ENCODE assay signal across 8 cellular contexts in genomic region chr2:8303322-8303832, GRCh38.
A peak's percentile ranks its signal among the peaks of the same experiment; 100 is the strongest.
DNase-seq lines count a peak whose midpoint lies in the region; ATAC-seq and TF ChIP-seq lines count a peak whose summit lies in the region.

No MANE protein-coding gene starts in this region.

- H3K27ac Mint-ChIP-seq in activated naive CD8-positive, alpha-beta T cell treated with anti-CD3 and anti-CD28 coated beads for 36 hours: peak overlapping the region; percentile 84
- peak overlapping the region; percentile 86 to 90 for H3K27ac Mint-ChIP-seq in natural killer cell treated with Interleukin-12 subunit alpha and Interleukin-12 subunit beta and Interleukin-15 and Interleukin-18, amount 100 ng/mL, for 72 hours

- peaks cover 0 to 6% (median 2%) of the 10 kb centered on the region in 4 donors for H3K4me1 ChIP-seq in tibial nerve

- H4K20me1 ChIP-seq in SU-DHL-6 (ENCODE audit: low read depth, low read length): no peaks in the 10 kb centered on the region

- H3K9me3 ChIP-seq in SU-DHL-6 (ENCODE audit: insufficient read depth, low read length): no peaks in the 10 kb centered on the region
- no peaks in the 10 kb centered on the region for H3K9me3 ChIP-seq in tibial nerve
- H3K9me3 ChIP-seq in MG63: no peaks in the 10 kb centered on the region

- H3K27me3 Mint-ChIP-seq in activated naive CD8-positive, alpha-beta T cell treated with anti-CD3 and anti-CD28 coated beads for 36 hours: peaks cover 47% of the 10 kb centered on the region
- H3K27me3 Mint-ChIP-seq in natural killer cell treated with Interleukin-12 subunit alpha and Interleukin-12 subunit beta and Interleukin-15 and Interleukin-18, amount 100 ng/mL, for 72 hours: no peaks in the 10 kb centered on the region

- peak overlapping the region; percentile 56 for H3K4me3 Mint-ChIP-seq in activated naive CD8-positive, alpha-beta T cell treated with anti-CD3 and anti-CD28 coated beads for 36 hours
- peak overlapping the region; percentile 79 for H3K4me3 Mint-ChIP-seq in natural killer cell treated with Interleukin-12 subunit alpha and Interleukin-12 subunit beta and Interleukin-15 and Interleukin-18, amount 100 ng/mL, for 72 hours

- H3K9me3 Mint-ChIP-seq in activated naive CD8-positive, alpha-beta T cell treated with anti-CD3 and anti-CD28 coated beads for 36 hours: peaks cover 24% of the 10 kb centered on the region
- peaks cover 5% of the 10 kb centered on the region for H3K9me3 Mint-ChIP-seq in natural killer cell treated with Interleukin-12 subunit alpha and Interleukin-12 subunit beta and Interleukin-15 and Interleukin-18, amount 100 ng/mL, for 72 hours

- peak in 1 of 2 donors; percentile 85 for TF ChIP-seq EP300 in tibial nerve (IDR thresholded peaks at IDR 0.05)

- no peaks in the 10 kb centered on the region for H3K79me2 ChIP-seq in SU-DHL-6 (ENCODE audit: insufficient read depth, low read length)

- TF ChIP-seq POLR2A in tibial nerve (IDR thresholded peaks at IDR 0.05): no peak

- H2AFZ ChIP-seq in SU-DHL-6 (ENCODE audit: low read depth, low read length, severe bottlenecking): no peak overlapping the region

- H3F3A ChIP-seq in SU-DHL-6 (ENCODE audit: insufficient read depth): no peaks in the 10 kb centered on the region

- H3K4me2 ChIP-seq in SU-DHL-6 (ENCODE audit: low read depth, low read length, poor library complexity, severe bottlenecking): peak overlapping the region; percentile 19

- H3K27me3 ChIP-seq in SU-DHL-6 (ENCODE audit: low read length): no peaks in the 10 kb centered on the region
- H3K27me3 ChIP-seq in tibial nerve: no peaks in the 10 kb centered on the region
- no peaks in the 10 kb centered on the region for H3K27me3 ChIP-seq in MG63

- peaks cover 51% of the 10 kb centered on the region for H3K4me1 Mint-ChIP-seq in activated naive CD8-positive, alpha-beta T cell treated with anti-CD3 and anti-CD28 coated beads for 36 hours
- peaks cover 84 to 93% of the 10 kb centered on the region in 2 donors for H3K4me1 Mint-ChIP-seq in natural killer cell treated with Interleukin-12 subunit alpha and Interleukin-12 subunit beta and Interleukin-15 and Interleukin-18, amount 100 ng/mL, for 72 hours (ENCODE audit: low read depth in 2 of 2)

- no peaks in the 10 kb centered on the region for H3K36me3 ChIP-seq in SU-DHL-6 (ENCODE audit: low read length)
- no peaks in the 10 kb centered on the region for H3K36me3 ChIP-seq in tibial nerve
- no peaks in the 10 kb centered on the region for H3K36me3 ChIP-seq in MG63

- no peak overlapping the region for H3K4me3 ChIP-seq in SU-DHL-6 (ENCODE audit: insufficient read depth, low read length, poor library complexity, severe bottlenecking)
- H3K4me3 ChIP-seq in tibial nerve: no peak overlapping the region
- no peak overlapping the region for H3K4me3 ChIP-seq in MG63

- no peak overlapping the region for H3K27ac ChIP-seq in SU-DHL-6 (ENCODE audit: low read depth, low read length)
- H3K27ac ChIP-seq in tibial nerve: peak overlapping the region in 3 of 4 donors; percentile 19 to 54 (median 28)

- WGBS in tibial nerve, 2 donors: 60 to 66% methylated on average over 10 of the region's 10 CpGs

- peak; percentile 43 for ATAC-seq in GM18519 (IDR thresholded peaks at IDR 0.05; ENCODE audit: low FRiP score, unreplicated experiment)
- ATAC-seq in HG02970 (IDR thresholded peaks at IDR 0.05; ENCODE audit: low FRiP score, unreplicated experiment): peak; percentile 73
- peak; percentile 85 to 86 for ATAC-seq in natural killer cell treated with Interleukin-12 subunit alpha and Interleukin-12 subunit beta and Interleukin-15 and Interleukin-18, amount 100 ng/mL, for 72 hours

- H3K36me3 Mint-ChIP-seq in activated naive CD8-positive, alpha-beta T cell treated with anti-CD3 and anti-CD28 coated beads for 36 hours: peaks cover 23% of the 10 kb centered on the region
- peaks cover 20% of the 10 kb centered on the region for H3K36me3 Mint-ChIP-seq in natural killer cell treated with Interleukin-12 subunit alpha and Interleukin-12 subunit beta and Interleukin-15 and Interleukin-18, amount 100 ng/mL, for 72 hours

- TF ChIP-seq CTCF in SU-DHL-6 (IDR thresholded peaks at IDR 0.05; ENCODE audit: insufficient read depth, low read length, poor library complexity, severe bottlenecking) (no peak), tibial nerve (IDR thresholded peaks at IDR 0.05) (no peak)

- DNase-seq in activated naive CD8-positive, alpha-beta T cell treated with anti-CD3 and anti-CD28 coated beads for 36 hours: peak; percentile 78
- peak; percentile 95 for DNase-seq in natural killer cell treated with Interleukin-12 subunit alpha and Interleukin-12 subunit beta and Interleukin-15 and Interleukin-18, amount 100 ng/mL, for 72 hours (ENCODE audit: low spot score)
- DNase-seq in tibial nerve (ENCODE audit: low spot score in 2 of 2) (peak; percentile 47 to 66), MG63 (no peak), ecto neural progenitor cell (ENCODE audit: low spot score) (no peak)

- H3K9me2 ChIP-seq in SU-DHL-6 (replicated peaks; ENCODE audit: insufficient read depth, low read length): no peaks in the 10 kb centered on the region

- no peak overlapping the region for H3K9ac ChIP-seq in SU-DHL-6 (ENCODE audit: low read length)

Comparison
In these comparisons a context has a peak if more than half of its experiments do, and no peak if none do; other contexts are left out.
1. DNase-seq: peak in activated naive CD8-positive, alpha-beta T cell treated with anti-CD3 and anti-CD28 coated beads for 36 hours (single experiment), natural killer cell treated with Interleukin-12 subunit alpha and Interleukin-12 subunit beta and Interleukin-15 and Interleukin-18, amount 100 ng/mL, for 72 hours (single experiment) and tibial nerve (2 of 2); none in MG63 (single experiment) and ecto neural progenitor cell (single experiment).
2. Peak in every context shown above with its lines, with median percentiles within 50 percentile points of each other: ATAC-seq.